Comparison of ENCODE assay signal across 8 cellular contexts in the genomic region with DNA sequence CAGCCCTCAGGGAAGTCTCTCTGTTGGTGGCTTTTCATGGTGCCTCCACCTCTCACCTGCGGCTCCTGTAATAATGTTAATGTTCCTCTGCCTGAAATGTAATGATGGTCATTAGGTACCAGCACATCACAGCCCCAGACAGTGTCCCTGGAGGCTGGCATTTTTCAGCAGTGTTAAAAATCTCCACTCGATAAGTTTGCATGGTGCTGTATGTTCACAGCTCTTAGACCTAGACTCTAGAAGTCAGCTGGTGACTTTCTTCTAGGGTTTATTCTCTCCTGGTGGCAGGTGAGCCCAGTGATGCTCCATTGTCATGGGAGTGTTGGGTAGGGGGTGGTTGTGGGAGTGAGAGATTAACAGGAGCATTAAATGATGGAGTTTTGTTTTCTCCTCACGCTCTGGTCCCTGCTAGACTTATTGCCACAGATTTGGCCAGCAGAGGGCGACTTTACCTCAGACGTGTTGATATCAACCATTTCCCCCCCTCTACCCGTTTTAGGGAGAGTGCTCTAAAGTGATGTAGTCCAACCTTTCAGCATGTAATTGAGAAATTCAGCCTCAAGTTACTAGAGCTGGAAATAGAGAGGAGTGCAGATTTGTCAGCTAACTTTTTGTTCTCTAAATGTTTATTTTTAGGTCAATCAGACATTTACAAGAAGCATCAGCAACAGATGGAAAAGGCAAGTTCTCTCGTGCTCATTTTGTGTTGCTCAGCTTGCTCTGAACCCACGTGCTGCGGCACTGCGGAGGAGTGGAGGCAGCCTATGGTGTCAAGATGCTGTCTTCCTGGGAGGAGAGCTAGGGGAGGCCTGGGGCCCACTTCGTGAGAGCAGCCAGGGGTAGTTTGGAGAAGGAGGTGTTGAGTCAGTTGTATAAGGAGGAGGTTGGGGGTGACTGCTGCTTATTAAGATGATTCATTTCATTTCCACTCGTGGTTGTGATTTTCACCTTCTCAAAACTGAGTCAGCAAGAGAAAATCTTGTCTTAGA. TPM values are rescaled to one million over a fixed set of nuclear protein-coding genes. Genes with fewer than 3 reads are reported as not detected.
DNase-seq lines count a peak whose midpoint lies in the region; ATAC-seq and TF ChIP-seq lines count a peak whose summit lies in the region.

No MANE protein-coding gene starts in this region.

- H3K36me3 ChIP-seq in HEK293 (ENCODE audit: control insufficient read depth in 2 of 2, insufficient read depth in 1 of 2, low read length in 2 of 2) = peaks cover 9 to 61% of the 10 kb centered on the region in 2 experiments

- H3K27me3 Mint-ChIP-seq in activated CD8-positive, alpha-beta T cell treated with anti-CD3 and anti-CD28 coated beads, Interleukin-2, amount 10 ng/mL, durations not matched to agents 7 days and 5 days (ENCODE audit: low read depth) = no peaks in the 10 kb centered on the region
- no peaks in the 10 kb centered on the region for H3K27me3 Mint-ChIP-seq in memory B cell

- CTCF ChIA-PET in HEK293 (lab: Yijun Ruan, JAX) = interaction anchor here (0.5 to 14.1 kb wide), 72 partner anchors 9 to 653 kb away, joined by 3 to 217 read pairs (median 4); a partner anchor contains a TSS
- CTCF ChIA-PET in activated CD8-positive, alpha-beta T cell treated with anti-CD3 and anti-CD28 coated beads, Interleukin-2, amount 10 ng/mL, durations not matched to agents 7 days and 5 days (lab: Charles Lee) = interaction anchor here (0.6 to 6.6 kb wide), 44 partner anchors 8 to 369 kb away, joined by 3 to 81 read pairs (median 4); no protein-coding TSS in a partner anchor

- H3K4me1 Mint-ChIP-seq in activated CD8-positive, alpha-beta T cell treated with anti-CD3 and anti-CD28 coated beads, Interleukin-2, amount 10 ng/mL, durations not matched to agents 7 days and 5 days (ENCODE audit: low read depth) = peaks cover 25% of the 10 kb centered on the region
- no peaks in the 10 kb centered on the region for H3K4me1 Mint-ChIP-seq in memory B cell

- POLR2A ChIA-PET in HEK293 (lab: Yijun Ruan, JAX) = no interaction called here
- POLR2A ChIA-PET in activated CD8-positive, alpha-beta T cell treated with anti-CD3 and anti-CD28 coated beads, Interleukin-2, amount 10 ng/mL, durations not matched to agents 7 days and 5 days (lab: Charles Lee) = interaction anchor here (1.9 kb wide), 1 partner anchor 21 kb away, joined by 11 read pairs; no protein-coding TSS in a partner anchor

- H3K36me3 Mint-ChIP-seq in activated CD8-positive, alpha-beta T cell treated with anti-CD3 and anti-CD28 coated beads, Interleukin-2, amount 10 ng/mL, durations not matched to agents 7 days and 5 days (ENCODE audit: low read depth) = peaks cover 56% of the 10 kb centered on the region
- H3K36me3 Mint-ChIP-seq in memory B cell = peaks cover 27% of the 10 kb centered on the region

- no peaks in the 10 kb centered on the region for H3K9me3 ChIP-seq in HEK293 (ENCODE audit: control insufficient read depth, insufficient read depth, low read depth, low read length)

- no peaks in the 10 kb centered on the region for H3K4me1 ChIP-seq in HEK293 (ENCODE audit: control insufficient read depth, insufficient read depth, low read length)

- peak overlapping the region; percentile 41 for H3K27ac Mint-ChIP-seq in activated CD8-positive, alpha-beta T cell treated with anti-CD3 and anti-CD28 coated beads, Interleukin-2, amount 10 ng/mL, durations not matched to agents 7 days and 5 days
- peak overlapping the region; percentile 65 for H3K27ac Mint-ChIP-seq in memory B cell

- TF ChIP-seq CTCF in HEK293 (tag by site-specific recombination; IDR thresholded peaks at IDR 0.05) = peak; percentile 66; the same call in 1 of the 2 replicates

- peak; percentile 90 for ATAC-seq in activated CD8-positive, alpha-beta T cell treated with anti-CD3 and anti-CD28 coated beads, Interleukin-2, amount 10 ng/mL, durations not matched to agents 7 days and 5 days
- peak; percentile 97 for ATAC-seq in memory B cell (ENCODE audit: low read depth)
- ATAC-seq in GM21717 (IDR thresholded peaks at IDR 0.05; ENCODE audit: unreplicated experiment) = no peak

- H3K4me3 Mint-ChIP-seq in activated CD8-positive, alpha-beta T cell treated with anti-CD3 and anti-CD28 coated beads, Interleukin-2, amount 10 ng/mL, durations not matched to agents 7 days and 5 days = no peak overlapping the region
- H3K4me3 Mint-ChIP-seq in memory B cell = no peak overlapping the region

- no peak overlapping the region for H3K4me3 ChIP-seq in HEK293 (ENCODE audit: low read depth, low read length)

- no peaks in the 10 kb centered on the region for H3K9me3 Mint-ChIP-seq in activated CD8-positive, alpha-beta T cell treated with anti-CD3 and anti-CD28 coated beads, Interleukin-2, amount 10 ng/mL, durations not matched to agents 7 days and 5 days (ENCODE audit: insufficient read depth)
- no peaks in the 10 kb centered on the region for H3K9me3 Mint-ChIP-seq in memory B cell

- DNase-seq in C1 segment of cervical spinal cord (lab: John Stamatoyannopoulos, UW) (peak in 12 of 14 donors; percentile 29 to 81 (median 49)), NCI-H82 (lab: John Stamatoyannopoulos, UW) (peak; percentile 91), memory B cell (ENCODE audit: low spot score in 2 of 2) (peak; percentile 78 to 87)
- peak; percentile 90 for DNase-seq in activated CD8-positive, alpha-beta T cell treated with anti-CD3 and anti-CD28 coated beads, Interleukin-2, amount 10 ng/mL, durations not matched to agents 7 days and 5 days
- peak; percentile 74 for DNase-seq in effector CD8-positive, alpha-beta T cell (lab: John Stamatoyannopoulos, UW)
- DNase-seq in stimulated activated CD8-positive, alpha-beta memory T cell treated with anti-CD3 and anti-CD28 coated beads, Interleukin-15, amount 100 ng/mL, for 1 hour (ENCODE audit: low read depth) = peak; percentile 84

- no peak overlapping the region for H3K27ac ChIP-seq in HEK293 (ENCODE audit: extremely low read depth, low read depth, low read length)

TF ChIP-seq in HEK293, 187 proteins besides CTCF, POLR2A, EP300 and RAD21 (continues in another document):
- TF ChIP-seq ZNF133 (tag by site-specific recombination; IDR thresholded peaks at IDR 0.05) (no peak), SP7 (tag by site-specific recombination; IDR thresholded peaks at IDR 0.05) (0 out of 2 replicates have a peak, but pooled peaks have one; percentile 20), ZNF324 (tag by site-specific recombination; IDR thresholded peaks at IDR 0.05) (no peak), ZNF654 (tag by site-specific recombination; IDR thresholded peaks at IDR 0.05; ENCODE audit: low read depth) (peak; percentile 97), ZBTB17 (tag by site-specific recombination; IDR thresholded peaks at IDR 0.05) (peak; percentile 28; the same call in 1 of the 2 replicates), ZNF777 (tag by site-specific recombination; IDR thresholded peaks at IDR 0.05; ENCODE audit: borderline replicate concordance) (no peak), ZNF394 (tag by site-specific recombination; IDR thresholded peaks at IDR 0.05; ENCODE audit: borderline replicate concordance) (0 out of 2 replicates have a peak, but pooled peaks have one; percentile 27), ZNF660 (tag by site-specific recombination; IDR thresholded peaks at IDR 0.05) (0 out of 2 replicates have a peak, but pooled peaks have one; percentile 56), ZNF621 (tag by site-specific recombination; IDR thresholded peaks at IDR 0.05) (no peak), ZNF707 (tag by site-specific recombination; IDR thresholded peaks at IDR 0.05) (no peak)
- TF ChIP-seq, protein P1, sequence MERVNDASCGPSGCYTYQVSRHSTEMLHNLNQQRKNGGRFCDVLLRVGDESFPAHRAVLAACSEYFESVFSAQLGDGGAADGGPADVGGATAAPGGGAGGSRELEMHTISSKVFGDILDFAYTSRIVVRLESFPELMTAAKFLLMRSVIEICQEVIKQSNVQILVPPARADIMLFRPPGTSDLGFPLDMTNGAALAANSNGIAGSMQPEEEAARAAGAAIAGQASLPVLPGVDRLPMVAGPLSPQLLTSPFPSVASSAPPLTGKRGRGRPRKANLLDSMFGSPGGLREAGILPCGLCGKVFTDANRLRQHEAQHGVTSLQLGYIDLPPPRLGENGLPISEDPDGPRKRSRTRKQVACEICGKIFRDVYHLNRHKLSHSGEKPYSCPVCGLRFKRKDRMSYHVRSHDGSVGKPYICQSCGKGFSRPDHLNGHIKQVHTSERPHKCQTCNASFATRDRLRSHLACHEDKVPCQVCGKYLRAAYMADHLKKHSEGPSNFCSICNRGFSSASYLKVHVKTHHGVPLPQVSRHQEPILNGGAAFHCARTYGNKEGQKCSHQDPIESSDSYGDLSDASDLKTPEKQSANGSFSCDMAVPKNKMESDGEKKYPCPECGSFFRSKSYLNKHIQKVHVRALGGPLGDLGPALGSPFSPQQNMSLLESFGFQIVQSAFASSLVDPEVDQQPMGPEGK (tag by site-specific recombination; IDR thresholded peaks at IDR 0.05) = peak; percentile 62; the same call in 1 of the 2 replicates
- TF ChIP-seq, protein P2, sequence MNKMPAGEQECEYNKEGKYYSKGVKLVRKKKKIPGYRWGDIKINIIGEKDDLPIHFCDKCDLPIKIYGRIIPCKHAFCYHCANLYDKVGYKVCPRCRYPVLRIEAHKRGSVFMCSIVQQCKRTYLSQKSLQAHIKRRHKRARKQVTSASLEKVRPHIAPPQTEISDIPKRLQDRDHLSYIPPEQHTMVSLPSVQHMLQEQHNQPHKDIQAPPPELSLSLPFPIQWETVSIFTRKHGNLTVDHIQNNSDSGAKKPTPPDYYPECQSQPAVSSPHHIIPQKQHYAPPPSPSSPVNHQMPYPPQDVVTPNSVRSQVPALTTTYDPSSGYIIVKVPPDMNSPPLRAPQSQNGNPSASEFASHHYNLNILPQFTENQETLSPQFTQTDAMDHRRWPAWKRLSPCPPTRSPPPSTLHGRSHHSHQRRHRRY (tag by site-specific recombination; IDR thresholded peaks at IDR 0.05) = no peak

RNA-seq across cellular contexts. Expression of a gene that starts 53.4 kb away (rescaled TPM):
- total RNA-seq in activated CD8-positive, alpha-beta T cell treated with anti-CD3 and anti-CD28 coated beads, Interleukin-2, amount 10 ng/mL, durations not matched to agents 7 days and 5 days = 10 to 100 TPM; 22.5 to 24.4 TPM
